In genomic region chr2:182715896-182716664, GRCh38 we compare ENCODE assay signal across 8 cellular contexts. TPM values are rescaled to one million over a fixed set of nuclear protein-coding genes. Genes with fewer than 3 reads are reported as not detected.
DNase-seq lines count a peak whose midpoint lies in the region; ATAC-seq, FAIRE-seq and TF ChIP-seq lines count a peak whose summit lies in the region.

A gene with protein sequence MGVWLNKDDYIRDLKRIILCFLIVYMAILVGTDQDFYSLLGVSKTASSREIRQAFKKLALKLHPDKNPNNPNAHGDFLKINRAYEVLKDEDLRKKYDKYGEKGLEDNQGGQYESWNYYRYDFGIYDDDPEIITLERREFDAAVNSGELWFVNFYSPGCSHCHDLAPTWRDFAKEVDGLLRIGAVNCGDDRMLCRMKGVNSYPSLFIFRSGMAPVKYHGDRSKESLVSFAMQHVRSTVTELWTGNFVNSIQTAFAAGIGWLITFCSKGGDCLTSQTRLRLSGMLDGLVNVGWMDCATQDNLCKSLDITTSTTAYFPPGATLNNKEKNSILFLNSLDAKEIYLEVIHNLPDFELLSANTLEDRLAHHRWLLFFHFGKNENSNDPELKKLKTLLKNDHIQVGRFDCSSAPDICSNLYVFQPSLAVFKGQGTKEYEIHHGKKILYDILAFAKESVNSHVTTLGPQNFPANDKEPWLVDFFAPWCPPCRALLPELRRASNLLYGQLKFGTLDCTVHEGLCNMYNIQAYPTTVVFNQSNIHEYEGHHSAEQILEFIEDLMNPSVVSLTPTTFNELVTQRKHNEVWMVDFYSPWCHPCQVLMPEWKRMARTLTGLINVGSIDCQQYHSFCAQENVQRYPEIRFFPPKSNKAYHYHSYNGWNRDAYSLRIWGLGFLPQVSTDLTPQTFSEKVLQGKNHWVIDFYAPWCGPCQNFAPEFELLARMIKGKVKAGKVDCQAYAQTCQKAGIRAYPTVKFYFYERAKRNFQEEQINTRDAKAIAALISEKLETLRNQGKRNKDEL (plus strand): TSS chr2:182716257. CDS start chr2:182718087, 1,830 bp downstream.

- peak; percentile 84 for ATAC-seq in HG03442 (IDR thresholded peaks at IDR 0.05; ENCODE audit: unreplicated experiment)

- H3K36me3 ChIP-seq in BLaER1 treated with 17β-estradiol and CSF1 and Interleukin-3, amounts not matched to agents 10 nM and 100 nM, result peaks cover 9 to 36% (median 21%) of the 10 kb centered on the region in 11 experiments; a peak in 19 of 22 replicates
- peaks cover 0 to 7% (median 0%) of the 10 kb centered on the region in 4 donors for H3K36me3 ChIP-seq in liver (ENCODE audit: control insufficient read depth in 4 of 4, insufficient read depth in 3 of 4, low read depth in 1 of 4, low read length in 3 of 4)

- peaks cover 0 to 5% (median 0%) of the 10 kb centered on the region in 11 experiments; a peak in 1 of 22 replicates for H4K20me1 ChIP-seq in BLaER1 treated with 17β-estradiol and CSF1 and Interleukin-3, amounts not matched to agents 10 nM and 100 nM

- H3K4me1 ChIP-seq in BLaER1 treated with 17β-estradiol and CSF1 and Interleukin-3, amounts not matched to agents 10 nM and 100 nM, result peaks cover 42 to 77% (median 63%) of the 10 kb centered on the region in 10 experiments
- peaks cover 2 to 12% (median 4%) of the 10 kb centered on the region in 4 donors for H3K4me1 ChIP-seq in liver (ENCODE audit: control insufficient read depth in 4 of 4, insufficient read depth in 4 of 4, low read length in 3 of 4)

- H3K9me3 ChIP-seq in BLaER1 treated with 17β-estradiol and CSF1 and Interleukin-3, amounts not matched to agents 10 nM and 100 nM (replicated peaks in 1 of 11), result peaks cover 0 to 4% (median 0%) of the 10 kb centered on the region in 11 experiments; a peak in 1 of 22 replicates
- H3K9me3 ChIP-seq in liver (ENCODE audit: control insufficient read depth in 4 of 4, low read length in 3 of 4), result no peaks in the 10 kb centered on the region

- H3K9ac ChIP-seq in BLaER1 treated with 17β-estradiol and CSF1 and Interleukin-3, amounts not matched to agents 10 nM and 100 nM, result peak within 1 kb of the TSS; percentile 79 to 96 (median 91)
- H3K9ac ChIP-seq in liver (ENCODE audit: low read depth in 1 of 2, low read length in 2 of 2), result peak within 1 kb of the TSS; percentile 30 to 86

- peak within 1 kb of the TSS; percentile 79 to 99 (median 93) for H3K4me3 ChIP-seq in BLaER1 treated with 17β-estradiol and CSF1 and Interleukin-3, amounts not matched to agents 10 nM and 100 nM
- peak within 1 kb of the TSS; percentile 85 to 91 (median 89) for H3K4me3 ChIP-seq in liver (ENCODE audit: low read depth in 1 of 3, low read length in 3 of 3)

- H3K27me3 ChIP-seq in BLaER1 treated with 17β-estradiol and CSF1 and Interleukin-3, amounts not matched to agents 10 nM and 100 nM, result no peaks in the 10 kb centered on the region
- no peaks in the 10 kb centered on the region for H3K27me3 ChIP-seq in liver (ENCODE audit: control insufficient read depth in 4 of 4, insufficient read depth in 4 of 4, low read length in 3 of 4)

- FAIRE-seq in GM19239 (lab: Jason Lieb, UNC), result peak; percentile 88

- H3K4me2 ChIP-seq in BLaER1 treated with 17β-estradiol and CSF1 and Interleukin-3, amounts not matched to agents 10 nM and 100 nM, result peak within 1 kb of the TSS; percentile 86 to 99 (median 93)

- WGBS in liver, result under 1% methylated on average over 69 of the region's 69 CpGs

- DNase-seq in GM19239 (ENCODE audit: insufficient read length, low spot score), result peak; percentile 62
- DNase-seq in NCI-H524 treated with DMSO at 0.1 percent for 48 hours (lab: John Stamatoyannopoulos, UW), result peak; percentile 57
- peak; percentile 76 to 86 for DNase-seq in activated CD4-positive, alpha-beta T cell treated with anti-CD3 and anti-CD28 coated beads, Interleukin-2, amount 50 U/mL, for 24 hours (ENCODE audit: low read depth in 1 of 2, low spot score in 1 of 2)
- peak; percentile 83 to 96 for DNase-seq in dermis microvascular lymphatic vessel endothelial cell (ENCODE audit: low read depth in 2 of 2)
- DNase-seq in stimulated activated CD4-positive, alpha-beta T cell treated with anti-CD3 and anti-CD28 coated beads, Interleukin-4, amount 100 ng/mL, for 24 hours, result peak; percentile 92

- H3K27ac ChIP-seq in BLaER1 treated with 17β-estradiol and CSF1 and Interleukin-3, amounts not matched to agents 10 nM and 100 nM, result peak within 1 kb of the TSS; percentile 85 to 98 (median 94)
- peak within 1 kb of the TSS; percentile 42 to 60 for H3K27ac ChIP-seq in liver (ENCODE audit: low read depth in 1 of 2, low read length in 2 of 2)

- TF ChIP-seq RAD21 in liver (IDR thresholded peaks at IDR 0.05), result peak in 1 of 2 donors; percentile 16

- TF ChIP-seq CTCF in liver (IDR thresholded peaks at IDR 0.05; ENCODE audit: low read depth, low read length, missing input control), result no peak

TF ChIP-seq in liver, 16 proteins besides CTCF, POLR2A, EP300 and RAD21:
- TF ChIP-seq FOXA2 (IDR thresholded peaks at IDR 0.05), result no peak
- no peak for TF ChIP-seq ATF3 (IDR thresholded peaks at IDR 0.05)
- no peak for TF ChIP-seq HNF4G (IDR thresholded peaks at IDR 0.05)
- peak; percentile 13 for TF ChIP-seq YY1 (IDR thresholded peaks at IDR 0.05)
- no peak for TF ChIP-seq FOXA1 (IDR thresholded peaks at IDR 0.05)
- TF ChIP-seq, protein P1, sequence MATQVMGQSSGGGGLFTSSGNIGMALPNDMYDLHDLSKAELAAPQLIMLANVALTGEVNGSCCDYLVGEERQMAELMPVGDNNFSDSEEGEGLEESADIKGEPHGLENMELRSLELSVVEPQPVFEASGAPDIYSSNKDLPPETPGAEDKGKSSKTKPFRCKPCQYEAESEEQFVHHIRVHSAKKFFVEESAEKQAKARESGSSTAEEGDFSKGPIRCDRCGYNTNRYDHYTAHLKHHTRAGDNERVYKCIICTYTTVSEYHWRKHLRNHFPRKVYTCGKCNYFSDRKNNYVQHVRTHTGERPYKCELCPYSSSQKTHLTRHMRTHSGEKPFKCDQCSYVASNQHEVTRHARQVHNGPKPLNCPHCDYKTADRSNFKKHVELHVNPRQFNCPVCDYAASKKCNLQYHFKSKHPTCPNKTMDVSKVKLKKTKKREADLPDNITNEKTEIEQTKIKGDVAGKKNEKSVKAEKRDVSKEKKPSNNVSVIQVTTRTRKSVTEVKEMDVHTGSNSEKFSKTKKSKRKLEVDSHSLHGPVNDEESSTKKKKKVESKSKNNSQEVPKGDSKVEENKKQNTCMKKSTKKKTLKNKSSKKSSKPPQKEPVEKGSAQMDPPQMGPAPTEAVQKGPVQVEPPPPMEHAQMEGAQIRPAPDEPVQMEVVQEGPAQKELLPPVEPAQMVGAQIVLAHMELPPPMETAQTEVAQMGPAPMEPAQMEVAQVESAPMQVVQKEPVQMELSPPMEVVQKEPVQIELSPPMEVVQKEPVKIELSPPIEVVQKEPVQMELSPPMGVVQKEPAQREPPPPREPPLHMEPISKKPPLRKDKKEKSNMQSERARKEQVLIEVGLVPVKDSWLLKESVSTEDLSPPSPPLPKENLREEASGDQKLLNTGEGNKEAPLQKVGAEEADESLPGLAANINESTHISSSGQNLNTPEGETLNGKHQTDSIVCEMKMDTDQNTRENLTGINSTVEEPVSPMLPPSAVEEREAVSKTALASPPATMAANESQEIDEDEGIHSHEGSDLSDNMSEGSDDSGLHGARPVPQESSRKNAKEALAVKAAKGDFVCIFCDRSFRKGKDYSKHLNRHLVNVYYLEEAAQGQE (IDR thresholded peaks at IDR 0.05), result peak; percentile 54
- no peak for TF ChIP-seq JUND (IDR thresholded peaks at IDR 0.05)
- TF ChIP-seq NR2F2 (IDR thresholded peaks at IDR 0.05), result no peak
- TF ChIP-seq TAF1 (conservative IDR thresholded peaks at IDR 0.05), result no peak
- peak in 1 of 2 donors; percentile 72 for TF ChIP-seq GABPA (IDR thresholded peaks at IDR 0.05 in 1 of 2, conservative IDR thresholded peaks at IDR 0.05 in 1 of 2)
- no peak for TF ChIP-seq RXRA (IDR thresholded peaks at IDR 0.05)
- TF ChIP-seq HNF4A (conservative IDR thresholded peaks at IDR 0.05), result no peak
- no peak for TF ChIP-seq EGR1 (IDR thresholded peaks at IDR 0.05; ENCODE audit: low read depth in 2 of 2)
- TF ChIP-seq, protein P2, sequence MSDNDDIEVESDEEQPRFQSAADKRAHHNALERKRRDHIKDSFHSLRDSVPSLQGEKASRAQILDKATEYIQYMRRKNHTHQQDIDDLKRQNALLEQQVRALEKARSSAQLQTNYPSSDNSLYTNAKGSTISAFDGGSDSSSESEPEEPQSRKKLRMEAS (IDR thresholded peaks at IDR 0.05), result peak; percentile 7
- no peak for TF ChIP-seq ZBTB33 (IDR thresholded peaks at IDR 0.05)
- TF ChIP-seq SP1 (IDR thresholded peaks at IDR 0.05), result peak; percentile 39

RNA-seq across cellular contexts. Expression of the gene that starts here (rescaled TPM):
- total RNA-seq in dermis microvascular lymphatic vessel endothelial cell (78.3 and 89.4 TPM in 2 replicates), liver (10 to 100 TPM; 22.6 to 46.4 TPM)
- polyA plus RNA-seq in liver, result 10 to 100 TPM; 16.3 to 19.9 TPM

Comparison
In these comparisons a context has a peak if more than half of its experiments do, and no peak if none do; other contexts are left out.
1. Peak in every context shown above with its lines: DNase-seq, ATAC-seq, H3K4me3 ChIP-seq and H3K27ac ChIP-seq.